ENCODE assay signal across 8 cellular contexts in genomic region chr22:30754971-30755759, GRCh38.
A peak's percentile ranks its signal among the peaks of the same experiment; 100 is the strongest.
DNase-seq lines count a peak whose midpoint lies in the region; ATAC-seq and TF ChIP-seq lines count a peak whose summit lies in the region.

No MANE protein-coding gene starts in this region.

- no peaks in the 10 kb centered on the region for H3K9me3 Mint-ChIP-seq in activated naive CD8-positive, alpha-beta T cell treated with anti-CD3 and anti-CD28 coated beads, Interleukin-2, amount 50 U/mL, for 24 hours

- intact Hi-C loops in left ventricle myocardium inferior (cut with micrococcal nuclease) = loop anchor here (5.0 kb wide), 1 partner anchor 123 kb away; no protein-coding TSS in a partner anchor

- H3K27ac ChIP-seq in left ventricle myocardium inferior (replicated peaks) = no peak overlapping the region

- no peaks in the 10 kb centered on the region for H3K4me1 Mint-ChIP-seq in activated naive CD8-positive, alpha-beta T cell treated with anti-CD3 and anti-CD28 coated beads, Interleukin-2, amount 50 U/mL, for 24 hours

- no peak overlapping the region for H3K4me3 ChIP-seq in left ventricle myocardium inferior

- H3K4me1 ChIP-seq in left ventricle myocardium inferior = no peaks in the 10 kb centered on the region

- no peak overlapping the region for H3K4me3 Mint-ChIP-seq in activated naive CD8-positive, alpha-beta T cell treated with anti-CD3 and anti-CD28 coated beads, Interleukin-2, amount 50 U/mL, for 24 hours

- H3K9me3 ChIP-seq in left ventricle myocardium inferior (replicated peaks) = no peaks in the 10 kb centered on the region

- ATAC-seq in activated naive CD8-positive, alpha-beta T cell treated with anti-CD3 and anti-CD28 coated beads, Interleukin-2, amount 50 U/mL, for 24 hours = peak; percentile 70
- no peak for ATAC-seq in HG02623 (IDR thresholded peaks at IDR 0.05; ENCODE audit: unreplicated experiment)

- DNase-seq in DMS79 (lab: John Stamatoyannopoulos, UW) (peak; percentile 2), HuH-7.5 (ENCODE audit: low spot score) (peak; percentile 65), RPMI8226 (peak; percentile 67), left ventricle myocardium inferior (peak; percentile 21), renal cortical epithelial cell (ENCODE audit: low read depth) (peak; percentile 72), GF-D8 (lab: John Stamatoyannopoulos, UW) (no peak)
- peak; percentile 33 for DNase-seq in activated naive CD8-positive, alpha-beta T cell treated with anti-CD3 and anti-CD28 coated beads, Interleukin-2, amount 50 U/mL, for 24 hours

- no peaks in the 10 kb centered on the region for H3K36me3 ChIP-seq in left ventricle myocardium inferior

- TF ChIP-seq CTCF in left ventricle myocardium inferior (IDR thresholded peaks at IDR 0.05; ENCODE audit: borderline replicate concordance) = peak; percentile 74

- H3K36me3 Mint-ChIP-seq in activated naive CD8-positive, alpha-beta T cell treated with anti-CD3 and anti-CD28 coated beads, Interleukin-2, amount 50 U/mL, for 24 hours (ENCODE audit: low read depth) = no peaks in the 10 kb centered on the region

- H3K27me3 Mint-ChIP-seq in activated naive CD8-positive, alpha-beta T cell treated with anti-CD3 and anti-CD28 coated beads, Interleukin-2, amount 50 U/mL, for 24 hours = no peaks in the 10 kb centered on the region

- no peak overlapping the region for H3K27ac Mint-ChIP-seq in activated naive CD8-positive, alpha-beta T cell treated with anti-CD3 and anti-CD28 coated beads, Interleukin-2, amount 50 U/mL, for 24 hours

- H3K27me3 ChIP-seq in left ventricle myocardium inferior (ENCODE audit: low read depth) = no peaks in the 10 kb centered on the region
